ENCODE assay signal across 19 cellular contexts in the genomic region with DNA sequence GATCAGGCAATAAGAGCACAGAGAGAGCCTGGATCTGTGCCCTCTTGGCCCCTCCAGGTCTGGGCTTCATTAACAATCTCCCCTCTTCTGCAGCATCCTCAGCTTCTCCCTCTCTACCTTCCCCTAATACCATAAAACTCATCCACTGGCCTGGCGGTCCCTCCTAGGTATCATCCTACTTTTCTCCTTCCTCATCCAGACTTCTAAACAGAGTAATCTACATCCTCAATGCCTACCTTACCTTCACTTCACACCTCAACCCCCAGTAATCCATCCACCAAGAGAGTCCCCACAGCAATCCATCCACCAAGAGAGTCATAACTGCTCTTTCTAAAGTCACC. TPM values are rescaled to one million over a fixed set of nuclear protein-coding genes. Genes with fewer than 3 reads are reported as not detected.
DNase-seq lines count a peak whose midpoint lies in the region; ATAC-seq and TF ChIP-seq lines count a peak whose summit lies in the region.
"Had no signal": no experiment of that assay in that cellular context is flagged by ENCODE, and none has a peak within 500 bp of the region (broad histone marks: within the 10 kb centered on the region; RNA-seq: fewer than 3 reads in every experiment).

No MANE protein-coding gene starts in this region.

- no peak for TF ChIP-seq POLR2A in gastroesophageal sphincter (IDR thresholded peaks at IDR 0.05)

- 100% methylated on average over 1 of the region's 1 CpG for WGBS in mammary epithelial cell (ENCODE audit: low coverage, missing lambda C conversion rate)
- WGBS in gastroesophageal sphincter (ENCODE audit: low coverage in 1 of 2), 2 donors = 92 to 100% methylated on average over 1 of the region's 1 CpG

- no peaks in the 10 kb centered on the region for H3K9me3 Mint-ChIP-seq in MCF 10A (ENCODE audit: unreplicated experiment)
- H3K9me3 Mint-ChIP-seq in T-helper 2 cell treated with Interferon-gamma antibody and Interleukin-4, amounts not matched to agents 5 μg/mL and 100 μg/mL, for 36 hours = no peaks in the 10 kb centered on the region

- H3K27ac ChIP-seq in mammary epithelial cell (ENCODE audit: insufficient read depth, low read depth, low read length) = peak overlapping the region; percentile 89
- H3K27ac ChIP-seq in gastroesophageal sphincter = no peak overlapping the region
- H3K27ac ChIP-seq: 22Rv1 had no signal

- no peak overlapping the region for H3K4me2 ChIP-seq in mammary epithelial cell (ENCODE audit: insufficient read depth, low read depth, low read length)

- in situ Hi-C loops in mammary epithelial cell (cut with MboI; ENCODE audit: low sequenced_read_pairs in 2 of 2) = no loop called here

- intact Hi-C loops in mammary epithelial cell (cut with micrococcal nuclease) = loop anchor here (1.0 to 2.0 kb wide), 2 partner anchors 13 to 27 kb away; no protein-coding TSS in a partner anchor
- intact Hi-C loops in MCF 10A (cut with micrococcal nuclease) = loop anchor here (1.0 kb wide), 1 partner anchor 39 kb away; no protein-coding TSS in a partner anchor

- H3K4me3 ChIP-seq in mammary epithelial cell (replicated peaks in 1 of 3; ENCODE audit: insufficient read depth in 1 of 3, low read depth in 2 of 3, low read length in 3 of 3) (no peak overlapping the region), gastroesophageal sphincter (no peak overlapping the region)
- H3K4me3 ChIP-seq: GM12878, K562 had no signal

- no peak for TF ChIP-seq EP300 in gastroesophageal sphincter (IDR thresholded peaks at IDR 0.05)

- H3K4me3 Mint-ChIP-seq in MCF 10A (ENCODE audit: unreplicated experiment) = no peak overlapping the region
- no peak overlapping the region for H3K4me3 Mint-ChIP-seq in T-helper 2 cell treated with Interferon-gamma antibody and Interleukin-4, amounts not matched to agents 5 μg/mL and 100 μg/mL, for 36 hours
- H3K4me3 Mint-ChIP-seq: CD4-positive, CD25-positive, alpha-beta regulatory T cell had no signal

- no peak overlapping the region for H3K9ac ChIP-seq in mammary epithelial cell (ENCODE audit: insufficient read depth, low read length)

- no peaks in the 10 kb centered on the region for H3K36me3 ChIP-seq in mammary epithelial cell (ENCODE audit: insufficient read depth, low read length)
- no peaks in the 10 kb centered on the region for H3K36me3 ChIP-seq in gastroesophageal sphincter
- H3K36me3 ChIP-seq: BE2C had no signal

- H3K4me1 Mint-ChIP-seq in MCF 10A (ENCODE audit: insufficient read depth, unreplicated experiment) = peaks cover 39% of the 10 kb centered on the region
- H3K4me1 Mint-ChIP-seq in T-helper 2 cell treated with Interferon-gamma antibody and Interleukin-4, amounts not matched to agents 5 μg/mL and 100 μg/mL, for 36 hours (ENCODE audit: low read depth) = no peaks in the 10 kb centered on the region

- dilution Hi-C loops in mammary epithelial cell (cut with HindIII; ENCODE audit: low sequenced_read_pairs) = no loop called here

- no peaks in the 10 kb centered on the region for H3K9me3 ChIP-seq in mammary epithelial cell (replicated peaks; ENCODE audit: insufficient read depth, low read length)
- H3K9me3 ChIP-seq in gastroesophageal sphincter = no peaks in the 10 kb centered on the region
- H3K9me3 ChIP-seq: BE2C had no signal

- no TSS peak for BruUV-seq in mammary epithelial cell (replicated peaks; lab: Mats Ljungman, UMichigan)
- BruUV-seq in MCF 10A (replicated peaks; lab: Mats Ljungman, UMichigan) = no TSS peak

- no peak overlapping the region for H3K27ac Mint-ChIP-seq in MCF 10A (ENCODE audit: low read depth, unreplicated experiment)
- no peak overlapping the region for H3K27ac Mint-ChIP-seq in T-helper 2 cell treated with Interferon-gamma antibody and Interleukin-4, amounts not matched to agents 5 μg/mL and 100 μg/mL, for 36 hours
- H3K27ac Mint-ChIP-seq: CD4-positive, CD25-positive, alpha-beta regulatory T cell had no signal

- ATAC-seq in SK-N-SH treated with all-trans-retinoic acid at 6 μM for 48 hours = peak; percentile 40; the same call in 2 of the 3 replicates
- peak; percentile 20 for ATAC-seq in gastroesophageal sphincter
- ATAC-seq: GM12878, K562 had no signal

- POLR2A ChIA-PET in MCF 10A (lab: Yijun Ruan, JAX) = interaction anchor here (1.1 to 2.6 kb wide), 4 partner anchors 8 to 267 kb away, joined by 4 to 28 read pairs (median 6); a partner anchor contains a TSS

- H3K27me3 ChIP-seq in mammary epithelial cell (ENCODE audit: insufficient read depth, low read length) (no peaks in the 10 kb centered on the region), gastroesophageal sphincter (no peaks in the 10 kb centered on the region)
- H3K27me3 ChIP-seq: BE2C had no signal

- CTCF ChIA-PET in mammary epithelial cell (lab: Charles Lee; ENCODE audit: low non-redundant PET) (interaction anchor here (0.5 to 1.0 kb wide), 3 partner anchors 16 to 284 kb away, joined by 3 to 5 read pairs (median 3); no protein-coding TSS in a partner anchor), MCF 10A (lab: Yijun Ruan, JAX) (interaction anchor here (0.7 to 2.2 kb wide), 6 partner anchors 10 to 116 kb away, joined by 3 to 11 read pairs (median 4); no protein-coding TSS in a partner anchor)

- peak overlapping the region; percentile 11 for H2AFZ ChIP-seq in mammary epithelial cell (ENCODE audit: low read depth, low read length)

- no peaks in the 10 kb centered on the region for H3K27me3 Mint-ChIP-seq in MCF 10A (ENCODE audit: insufficient read depth, unreplicated experiment)
- H3K27me3 Mint-ChIP-seq in T-helper 2 cell treated with Interferon-gamma antibody and Interleukin-4, amounts not matched to agents 5 μg/mL and 100 μg/mL, for 36 hours (ENCODE audit: low read depth) = peaks cover 19% of the 10 kb centered on the region
- H3K27me3 Mint-ChIP-seq: CD4-positive, CD25-positive, alpha-beta regulatory T cell had no signal

- TF ChIP-seq CTCF in mammary epithelial cell (conservative IDR thresholded peaks at IDR 0.05 in 1 of 2, IDR thresholded peaks at IDR 0.05 in 1 of 2; ENCODE audit: extremely low read depth in 1 of 2, insufficient read depth in 1 of 2, low read depth in 1 of 2, low read length in 2 of 2) (no peak), MCF 10A (IDR thresholded peaks at IDR 0.05; ENCODE audit: unreplicated experiment) (no peak), gastroesophageal sphincter (IDR thresholded peaks at IDR 0.05) (no peak)

- DNase-seq in mammary epithelial cell (no peak), MCF 10A (ENCODE audit: unreplicated experiment) (no peak), DMS53 (lab: John Stamatoyannopoulos, UW) (no peak), foreskin melanocyte (no peak), DMS 273 treated with DMSO at 0.1 percent for 48 hours (lab: John Stamatoyannopoulos, UW) (no peak)
- DNase-seq in T-helper 2 cell treated with Interferon-gamma antibody and Interleukin-4, amounts not matched to agents 5 μg/mL and 100 μg/mL, for 36 hours (ENCODE audit: low spot score) = no peak
- DNase-seq: CD4-positive, CD25-positive, alpha-beta regulatory T cell; COR-L47; MV-4-11; NCI-H1694 treated with DMSO at 0.1 percent for 48 hours; NCI-H510A treated with DMSO at 0.1 percent for 48 hours; NCI-H82; OCI-M1 had no signal

- H3K4me1 ChIP-seq in mammary epithelial cell (ENCODE audit: insufficient read depth, low read length) = peaks cover 39% of the 10 kb centered on the region
- no peaks in the 10 kb centered on the region for H3K4me1 ChIP-seq in gastroesophageal sphincter
- H3K4me1 ChIP-seq: BE2C had no signal

- H3K36me3 Mint-ChIP-seq in MCF 10A (ENCODE audit: insufficient read depth, unreplicated experiment) = peaks cover 7% of the 10 kb centered on the region
- H3K36me3 Mint-ChIP-seq in T-helper 2 cell treated with Interferon-gamma antibody and Interleukin-4, amounts not matched to agents 5 μg/mL and 100 μg/mL, for 36 hours (ENCODE audit: low read depth) = no peaks in the 10 kb centered on the region
- H3K36me3 Mint-ChIP-seq: CD4-positive, CD25-positive, alpha-beta regulatory T cell had no signal

- no peaks in the 10 kb centered on the region for H3K79me2 ChIP-seq in mammary epithelial cell (ENCODE audit: insufficient read depth, low read length)

- no peaks in the 10 kb centered on the region for H4K20me1 ChIP-seq in mammary epithelial cell (ENCODE audit: insufficient read depth, low read length)

TF ChIP-seq in SK-N-SH treated with all-trans-retinoic acid at 6 μM for 48 hours, 23 proteins besides CTCF, POLR2A, EP300 and RAD21 (continues in another document):
- no peak for TF ChIP-seq SNAI2 (CRISPR knock-in tag; IDR thresholded peaks at IDR 0.05)
- TF ChIP-seq GLIS3 (CRISPR knock-in tag; IDR thresholded peaks at IDR 0.05) = no peak
- TF ChIP-seq ZFP30 (CRISPR knock-in tag; IDR thresholded peaks at IDR 0.05) = no peak
- no peak for TF ChIP-seq CSDC2 (CRISPR knock-in tag; IDR thresholded peaks at IDR 0.05)
- TF ChIP-seq ESRRG (CRISPR knock-in tag; IDR thresholded peaks at IDR 0.05) = no peak
- TF ChIP-seq, protein P1, sequence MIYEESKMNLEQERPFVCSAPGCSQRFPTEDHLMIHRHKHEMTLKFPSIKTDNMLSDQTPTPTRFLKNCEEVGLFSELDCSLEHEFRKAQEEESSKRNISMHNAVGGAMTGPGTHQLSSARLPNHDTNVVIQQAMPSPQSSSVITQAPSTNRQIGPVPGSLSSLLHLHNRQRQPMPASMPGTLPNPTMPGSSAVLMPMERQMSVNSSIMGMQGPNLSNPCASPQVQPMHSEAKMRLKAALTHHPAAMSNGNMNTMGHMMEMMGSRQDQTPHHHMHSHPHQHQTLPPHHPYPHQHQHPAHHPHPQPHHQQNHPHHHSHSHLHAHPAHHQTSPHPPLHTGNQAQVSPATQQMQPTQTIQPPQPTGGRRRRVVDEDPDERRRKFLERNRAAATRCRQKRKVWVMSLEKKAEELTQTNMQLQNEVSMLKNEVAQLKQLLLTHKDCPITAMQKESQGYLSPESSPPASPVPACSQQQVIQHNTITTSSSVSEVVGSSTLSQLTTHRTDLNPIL (CRISPR knock-in tag; IDR thresholded peaks at IDR 0.05; ENCODE audit: low read depth) = no peak
- TF ChIP-seq TCF4 (CRISPR knock-in tag; IDR thresholded peaks at IDR 0.05; ENCODE audit: borderline replicate concordance) = no peak
- no peak for TF ChIP-seq ZC3H10 (CRISPR knock-in tag; IDR thresholded peaks at IDR 0.05)

RNA-seq across cellular contexts. Expression of a gene that starts 17.0 kb away (rescaled TPM):
- 100 to 1,000 TPM in 1 of 2 donors, under 1 TPM in 1; 0.83 to 223 TPM for total RNA-seq in mammary epithelial cell
- polyA plus RNA-seq in mammary epithelial cell = 1,208 TPM
- polyA minus RNA-seq in mammary epithelial cell = 499 TPM
- 9.5 and 13.8 TPM in 2 replicates for total RNA-seq in MCF 10A (2022)
- 10 to 100 TPM in 1 of 4 donors, 1 to 10 TPM in 1, under 1 TPM in 2; 0.27 to 19.2 (median 0.97) TPM for total RNA-seq in gastroesophageal sphincter
- total RNA-seq: CD4-positive, CD25-positive, alpha-beta regulatory T cell; K562 had no signal
- polyA plus RNA-seq: CD4-positive, CD25-positive, alpha-beta regulatory T cell; K562 had no signal

RNA-seq across cellular contexts. Expression of a gene that starts 41.4 kb away (rescaled TPM):
- total RNA-seq in mammary epithelial cell (not detected), MCF 10A (2022) (not detected in 2 replicates), gastroesophageal sphincter (1 to 10 TPM in 3 of 4 donors, under 1 TPM in 1; 0.62 to 5.2 (median 2.2) TPM)
- polyA plus RNA-seq in mammary epithelial cell = 0.20 TPM
- polyA minus RNA-seq in mammary epithelial cell = not detected
- total RNA-seq: GM12878, K562 had no signal
- polyA plus RNA-seq: K562 had no signal
